Comparison of ENCODE assay signal across 13 cellular contexts in the genomic region with DNA sequence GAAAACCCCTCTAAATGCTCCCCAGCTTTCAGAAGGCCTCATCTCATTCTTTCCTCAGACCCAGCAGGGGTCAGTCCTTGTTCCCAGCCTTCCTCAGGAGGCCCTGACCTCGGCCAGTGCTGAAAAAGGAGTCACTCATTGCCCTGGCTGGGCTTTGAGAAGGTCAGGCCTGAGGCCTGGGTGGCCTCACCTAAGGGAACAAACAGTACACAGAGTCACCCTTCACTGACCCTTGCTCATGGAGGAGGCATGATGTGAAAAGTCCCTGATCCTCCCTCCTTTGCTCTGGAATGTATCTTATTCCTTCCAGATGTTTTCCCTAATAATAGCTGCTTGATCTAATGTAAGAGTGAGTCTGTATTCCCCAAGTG.
A peak's percentile ranks its signal among the peaks of the same experiment; 100 is the strongest.
DNase-seq lines count a peak whose midpoint lies in the region; ATAC-seq and TF ChIP-seq lines count a peak whose summit lies in the region.
"Had no signal": no experiment of that assay in that cellular context is flagged by ENCODE, and none has a peak within 500 bp of the region (broad histone marks: within the 10 kb centered on the region; RNA-seq: fewer than 3 reads in every experiment).

No MANE protein-coding gene starts in this region.

- intact Hi-C loops in adrenal gland (cut with DNase I): no loop called here

- H3K36me3 ChIP-seq in adrenal gland (replicated peaks in 1 of 2): no peaks in the 10 kb centered on the region

- H3K27ac ChIP-seq in adrenal gland: peak overlapping the region; percentile 6 to 83 (median 47)

- H3K27me3 ChIP-seq in adrenal gland: no peaks in the 10 kb centered on the region

- H3K9me3 ChIP-seq in adrenal gland (replicated peaks in 1 of 3): no peaks in the 10 kb centered on the region

- peaks cover 15 to 29% of the 10 kb centered on the region in 2 donors for H3K4me1 ChIP-seq in adrenal gland (replicated peaks in 1 of 2)

- DNase-seq in AG10803 (ENCODE audit: low read depth) (peak; percentile 85), adrenal gland (peak in 5 of 7 donors; percentile 29 to 65 (median 40)), glomerular visceral epithelial cell (ENCODE audit: extremely low spot score) (peak; percentile 32), renal cortical epithelial cell (ENCODE audit: low read depth) (peak; percentile 68), omental fat pad (ENCODE audit: low spot score) (no peak), NCI-H1930 (lab: John Stamatoyannopoulos, UW) (no peak), GF-D8 (lab: John Stamatoyannopoulos, UW) (no peak)
- DNase-seq in stimulated activated CD4-positive, alpha-beta T cell treated with anti-CD3 and anti-CD28 coated beads, Interleukin-1b, Interleukin-23, amount 100 ng/mL, for 48 hours: no peak
- DNase-seq: activated CD8-positive, alpha-beta memory T cell treated with anti-CD3 and anti-CD28 coated beads, Interleukin-2, amount 50 U/mL, for 4 hours; amniotic stem cell; effector CD8-positive, alpha-beta T cell; H7; NCI-H526 treated with DMSO at 0.1 percent for 48 hours had no signal

- ATAC-seq in omental fat pad (ENCODE audit: low FRiP score): no peak

- 0 to 46% (median 19%) methylated on average over 1 of the region's 1 CpG for WGBS in adrenal gland, 4 donors

- TF ChIP-seq CTCF in AG10803 (conservative IDR thresholded peaks at IDR 0.05; ENCODE audit: low read length) (no peak), adrenal gland (IDR thresholded peaks at IDR 0.05) (no peak), omental fat pad (IDR thresholded peaks at IDR 0.05) (no peak)

- no peak for TF ChIP-seq POLR2A in adrenal gland (IDR thresholded peaks at IDR 0.05)

- H3K4me3 ChIP-seq in AG10803 (ENCODE audit: low read length) (no peak overlapping the region), adrenal gland (no peak overlapping the region)

Comparison
In these comparisons a context has a peak if more than half of its experiments do, and no peak if none do; other contexts are left out.
1. DNase-seq: peak in AG10803 (single experiment), adrenal gland (5 of 7), glomerular visceral epithelial cell (single experiment) and renal cortical epithelial cell (single experiment); none in omental fat pad (single experiment), NCI-H1930 (0 of 2), GF-D8 (single experiment) and stimulated activated CD4-positive, alpha-beta T cell treated with anti-CD3 and anti-CD28 coated beads, Interleukin-1b, Interleukin-23, amount 100 ng/mL, for 48 hours (single experiment).